15 cellular contexts compared by ENCODE assay signal in genomic region chr20:36141310-36141709, GRCh38.
"Had no signal": no experiment of that assay in that cellular context is flagged by ENCODE, and none has a peak within 500 bp of the region (broad histone marks: within the 10 kb centered on the region; RNA-seq: fewer than 3 reads in every experiment).

No MANE protein-coding gene starts in this region.

- DNase-seq: activated CD4-positive, alpha-beta T cell treated with anti-CD3 and anti-CD28 coated beads, Interleukin-2, amount 10 ng/mL, durations not matched to agents 7 days and 5 days; activated CD4-positive, CD25-positive, alpha-beta regulatory T cell; activated CD8-positive, alpha-beta memory T cell treated with anti-CD3 and anti-CD28 coated beads for 24 hours; activated naive CD4-positive, alpha-beta T cell treated with anti-CD3 and anti-CD28 coated beads for 36 hours; colonic mucosa; effector CD4-positive, alpha-beta T cell; gastrocnemius medialis; islet precursor cell; left ventricle myocardium inferior; mesendoderm; ovary; stimulated activated CD4-positive, alpha-beta T cell treated with anti-CD3 and anti-CD28 coated beads, Interleukin-15, amount 100 ng/mL, for 24 hours; stimulated activated CD4-positive, alpha-beta T cell treated with anti-CD3 and anti-CD28 coated beads, Interleukin-4, amount 100 ng/mL, for 4 hours; uterus had no signal

- H3K27me3 ChIP-seq: colonic mucosa, gastrocnemius medialis, ovary, uterus had no signal

- H3K36me3 ChIP-seq: colonic mucosa, gastrocnemius medialis, left ventricle myocardium inferior, ovary, uterus had no signal

- H3K27ac Mint-ChIP-seq: activated CD4-positive, alpha-beta T cell treated with anti-CD3 and anti-CD28 coated beads, Interleukin-2, amount 10 ng/mL, durations not matched to agents 7 days and 5 days; activated naive CD4-positive, alpha-beta T cell treated with anti-CD3 and anti-CD28 coated beads for 36 hours had no signal

- ATAC-seq: gastrocnemius medialis had no signal

- H3K4me3 Mint-ChIP-seq: activated CD4-positive, alpha-beta T cell treated with anti-CD3 and anti-CD28 coated beads, Interleukin-2, amount 10 ng/mL, durations not matched to agents 7 days and 5 days; activated naive CD4-positive, alpha-beta T cell treated with anti-CD3 and anti-CD28 coated beads for 36 hours; neural crest cell had no signal

- H3K27ac ChIP-seq: colonic mucosa, gastrocnemius medialis, left ventricle myocardium inferior, ovary, uterus had no signal

- H3K4me1 ChIP-seq: colonic mucosa, uterus had no signal

- H3K9me3 ChIP-seq: colonic mucosa, gastrocnemius medialis, left ventricle myocardium inferior, ovary, uterus had no signal

- H3K9me3 Mint-ChIP-seq: activated CD4-positive, alpha-beta T cell treated with anti-CD3 and anti-CD28 coated beads, Interleukin-2, amount 10 ng/mL, durations not matched to agents 7 days and 5 days; activated naive CD4-positive, alpha-beta T cell treated with anti-CD3 and anti-CD28 coated beads for 36 hours; neural crest cell had no signal

- H3K4me3 ChIP-seq: colonic mucosa, gastrocnemius medialis, left ventricle myocardium inferior, ovary, uterus had no signal
